Comparison of ENCODE assay signal across 8 cellular contexts in the genomic region with DNA sequence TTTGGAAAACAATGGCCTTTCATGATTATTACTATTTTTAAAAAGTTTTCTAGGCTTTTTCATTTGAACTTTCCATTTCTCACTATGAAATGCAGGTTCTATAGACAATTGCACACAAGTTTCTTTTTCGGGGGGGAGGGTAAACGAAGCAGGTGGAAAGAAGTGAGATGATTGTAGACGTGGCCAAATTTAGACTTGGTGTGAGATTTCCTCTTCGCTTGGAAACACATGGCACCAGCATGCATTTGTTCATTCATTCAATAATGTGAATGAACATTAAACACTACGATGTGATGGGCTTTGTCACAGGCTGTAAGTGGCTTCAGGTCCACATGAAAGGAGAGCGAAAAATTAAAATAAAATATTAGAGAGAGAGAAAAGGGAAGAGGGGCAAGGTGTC.
DNase-seq lines count a peak whose midpoint lies in the region; ATAC-seq and TF ChIP-seq lines count a peak whose summit lies in the region.

No MANE protein-coding gene starts in this region.

- in situ Hi-C loops in KBM-7 (cut with MboI; ENCODE audit: low pct_unique_long_range_greater_than_20kb, low sequenced_read_pairs), result no loop called here

- no peaks in the 10 kb centered on the region for H3K9me3 Mint-ChIP-seq in dendritic cell treated with granulocyte-macrophage colony-stimulating factor and Interleukin-4, amounts not matched to agents 40 ng/mL and 50 ng/mL, for 4 days

- peak overlapping the region; percentile 92 for H3K4me2 ChIP-seq in parathyroid adenoma (ENCODE audit: low read length)

- POLR2A ChIA-PET in AG04449 (lab: Yijun Ruan, JAX), result no interaction called here

- H3K36me3 Mint-ChIP-seq in dendritic cell treated with granulocyte-macrophage colony-stimulating factor and Interleukin-4, amounts not matched to agents 40 ng/mL and 50 ng/mL, for 4 days (ENCODE audit: low read depth), result peaks cover 9% of the 10 kb centered on the region

- peak overlapping the region; percentile 87 for H3K27ac Mint-ChIP-seq in dendritic cell treated with granulocyte-macrophage colony-stimulating factor and Interleukin-4, amounts not matched to agents 40 ng/mL and 50 ng/mL, for 4 days

- ATAC-seq in GM19324 (IDR thresholded peaks at IDR 0.05; ENCODE audit: low FRiP score, unreplicated experiment), result peak; percentile 12
- peak; percentile 17 for ATAC-seq in HG03469 (IDR thresholded peaks at IDR 0.05; ENCODE audit: unreplicated experiment)

- TF ChIP-seq CTCF in AG04449 (IDR thresholded peaks at IDR 0.05; ENCODE audit: insufficient read depth, low read length, missing control alignments) (no peak), parathyroid adenoma (IDR thresholded peaks at IDR 0.05) (no peak)

- H3K27me3 ChIP-seq in parathyroid adenoma (ENCODE audit: control insufficient read depth, insufficient read depth, low read length), result no peaks in the 10 kb centered on the region

- H3K4me3 ChIP-seq in AG04449 (ENCODE audit: low read depth, low read length) (peak overlapping the region; percentile 57; the same call in 1 of the 2 replicates), parathyroid adenoma (ENCODE audit: low read depth, low read length) (peak overlapping the region; percentile 92)

- DNase-seq in AG04449 (ENCODE audit: low read depth, low spot score) (no peak), AML-193 (lab: John Stamatoyannopoulos, UW) (no peak), KBM-7 (no peak), superior temporal gyrus (ENCODE audit: extremely low spot score) (no peak)

- peaks cover 47% of the 10 kb centered on the region for H3K27me3 Mint-ChIP-seq in dendritic cell treated with granulocyte-macrophage colony-stimulating factor and Interleukin-4, amounts not matched to agents 40 ng/mL and 50 ng/mL, for 4 days

- H3K79me2 ChIP-seq in parathyroid adenoma, result no peaks in the 10 kb centered on the region

- H2AFZ ChIP-seq in parathyroid adenoma, result peak overlapping the region; percentile 99

- CTCF ChIA-PET in AG04449 (lab: Yijun Ruan, JAX), result interaction anchor here (0.9 to 1.5 kb wide), 3 partner anchors 9 to 441 kb away, joined by 3 to 5 read pairs (median 5); no protein-coding TSS in a partner anchor

- H3K9ac ChIP-seq in parathyroid adenoma, result no peak overlapping the region

- intact Hi-C loops in dendritic cell treated with granulocyte-macrophage colony-stimulating factor and Interleukin-4, amounts not matched to agents 40 ng/mL and 50 ng/mL, for 4 days (cut with micrococcal nuclease), result no loop called here

- peak overlapping the region; percentile 81 for H3K4me3 Mint-ChIP-seq in dendritic cell treated with granulocyte-macrophage colony-stimulating factor and Interleukin-4, amounts not matched to agents 40 ng/mL and 50 ng/mL, for 4 days

- H3K27ac ChIP-seq in parathyroid adenoma, result peak overlapping the region; percentile 93

- H3K36me3 ChIP-seq in parathyroid adenoma (ENCODE audit: control insufficient read depth, insufficient read depth, low read length), result no peaks in the 10 kb centered on the region

- H3K4me1 ChIP-seq in parathyroid adenoma, result peaks cover 23% of the 10 kb centered on the region

- peaks cover 16% of the 10 kb centered on the region for H3K4me1 Mint-ChIP-seq in dendritic cell treated with granulocyte-macrophage colony-stimulating factor and Interleukin-4, amounts not matched to agents 40 ng/mL and 50 ng/mL, for 4 days (ENCODE audit: low read depth)

- H3K9me3 ChIP-seq in parathyroid adenoma (ENCODE audit: control insufficient read depth, low read length), result no peaks in the 10 kb centered on the region
